In genomic region chr14:68713782-68714181, GRCh38 we compare ENCODE assay signal across 16 cellular contexts.
"Had no signal": no experiment of that assay in that cellular context is flagged by ENCODE, and none has a peak within 500 bp of the region (broad histone marks: within the 10 kb centered on the region; RNA-seq: fewer than 3 reads in every experiment).

No MANE protein-coding gene starts in this region.

- H3K36me3 Mint-ChIP-seq: memory B cell; natural killer cell treated with Interleukin-12 subunit alpha and Interleukin-12 subunit beta and Interleukin-15 and Interleukin-18, amount 100 ng/mL, for 72 hours; WTC11 had no signal

- H3K9me3 ChIP-seq: esophagus muscularis mucosa, left ventricle myocardium inferior, psoas muscle, spleen, thyroid gland, uterus had no signal

- H3K27me3 ChIP-seq: cardiac muscle cell, esophagus muscularis mucosa, spleen, thyroid gland, uterus had no signal

- DNase-seq: activated CD4-positive, alpha-beta T cell treated with anti-CD3 and anti-CD28 coated beads for 48 hours; activated CD8-positive, alpha-beta memory T cell treated with anti-CD3 and anti-CD28 coated beads for 24 hours; activated naive CD4-positive, alpha-beta T cell; hippocampal formation; left ventricle myocardium inferior; psoas muscle; spleen; stimulated activated CD4-positive, alpha-beta T cell treated with anti-CD3 and anti-CD28 coated beads, Interleukin-1b, Interleukin-23, amount 100 ng/mL, for 48 hours; thyroid gland had no signal

- H3K27ac Mint-ChIP-seq: memory B cell; natural killer cell treated with Interleukin-12 subunit alpha and Interleukin-12 subunit beta and Interleukin-15 and Interleukin-18, amount 100 ng/mL, for 72 hours; WTC11 had no signal

- H3K36me3 ChIP-seq: cardiac muscle cell, esophagus muscularis mucosa, left ventricle myocardium inferior, spleen, thyroid gland, uterus had no signal

- H3K4me1 Mint-ChIP-seq: WTC11 had no signal

- H3K4me3 Mint-ChIP-seq: memory B cell; natural killer cell treated with Interleukin-12 subunit alpha and Interleukin-12 subunit beta and Interleukin-15 and Interleukin-18, amount 100 ng/mL, for 72 hours; WTC11 had no signal

- H3K27ac ChIP-seq: cardiac muscle cell, esophagus muscularis mucosa, left ventricle myocardium inferior, thyroid gland, uterus had no signal

- H3K4me1 ChIP-seq: thyroid gland, uterus had no signal

- H3K9me3 Mint-ChIP-seq: memory B cell; natural killer cell treated with Interleukin-12 subunit alpha and Interleukin-12 subunit beta and Interleukin-15 and Interleukin-18, amount 100 ng/mL, for 72 hours; WTC11 had no signal

- H3K27me3 Mint-ChIP-seq: memory B cell had no signal

- ATAC-seq: natural killer cell treated with Interleukin-12 subunit alpha and Interleukin-12 subunit beta and Interleukin-15 and Interleukin-18, amount 100 ng/mL, for 72 hours; psoas muscle; sciatic nerve; WTC11 had no signal

- H3K4me3 ChIP-seq: cardiac muscle cell, esophagus muscularis mucosa, left ventricle myocardium inferior, psoas muscle, spleen, thyroid gland, uterus had no signal
